ENCODE assay signal across 9 cellular contexts in genomic region chr10:97321032-97321806, GRCh38. TPM values are rescaled to one million over a fixed set of nuclear protein-coding genes. Genes with fewer than 3 reads are reported as not detected.
DNase-seq lines count a peak whose midpoint lies in the region; ATAC-seq and TF ChIP-seq lines count a peak whose summit lies in the region.
"Had no signal": no experiment of that assay in that cellular context is flagged by ENCODE, and none has a peak within 500 bp of the region (broad histone marks: within the 10 kb centered on the region; RNA-seq: fewer than 3 reads in every experiment).

No MANE protein-coding gene starts in this region.

- TF ChIP-seq CTCF in SU-DHL-6 (IDR thresholded peaks at IDR 0.05; ENCODE audit: insufficient read depth, low read length, poor library complexity, severe bottlenecking): no peak
- TF ChIP-seq CTCF in esophagus muscularis mucosa (IDR thresholded peaks at IDR 0.05): no peak
- TF ChIP-seq CTCF in natural killer cell (IDR thresholded peaks at IDR 0.05): no peak
- TF ChIP-seq CTCF in GM13976 (IDR thresholded peaks at IDR 0.05; ENCODE audit: borderline replicate concordance, control extremely low read depth, extremely low read depth, insufficient read depth, missing control alignments): no peak

- H3K36me3 ChIP-seq in SU-DHL-6 (ENCODE audit: low read length) (no peaks in the 10 kb centered on the region), esophagus muscularis mucosa (no peaks in the 10 kb centered on the region)

- no peak for TF ChIP-seq POLR2A in esophagus muscularis mucosa (IDR thresholded peaks at IDR 0.05; ENCODE audit: low read depth)

- peaks cover 22 to 38% (median 25%) of the 10 kb centered on the region in 4 donors for H3K4me1 ChIP-seq in esophagus muscularis mucosa

- WGBS in esophagus muscularis mucosa: 43% methylated on average over 22 of the region's 38 CpGs

- H3K9ac ChIP-seq in SU-DHL-6 (ENCODE audit: low read length): no peak overlapping the region

- peak overlapping the region; percentile 88 to 92 for H3K27ac Mint-ChIP-seq in natural killer cell

- no peaks in the 10 kb centered on the region for H3K79me2 ChIP-seq in SU-DHL-6 (ENCODE audit: insufficient read depth, low read length)

- no peaks in the 10 kb centered on the region for H3K9me3 Mint-ChIP-seq in natural killer cell

- no peaks in the 10 kb centered on the region for H3K9me3 ChIP-seq in SU-DHL-6 (ENCODE audit: insufficient read depth, low read length)
- no peaks in the 10 kb centered on the region for H3K9me3 ChIP-seq in esophagus muscularis mucosa

- H3K36me3 Mint-ChIP-seq in natural killer cell: no peaks in the 10 kb centered on the region

- TF ChIP-seq EP300 in esophagus muscularis mucosa (IDR thresholded peaks at IDR 0.05): no peak

- H3K4me1 Mint-ChIP-seq in natural killer cell: peaks cover 33 to 37% of the 10 kb centered on the region in 2 donors

- no peaks in the 10 kb centered on the region for H3K9me2 ChIP-seq in SU-DHL-6 (replicated peaks; ENCODE audit: insufficient read depth, low read length)

- no peaks in the 10 kb centered on the region for H4K20me1 ChIP-seq in SU-DHL-6 (ENCODE audit: low read depth, low read length)

- intact Hi-C loops in esophagus muscularis mucosa (cut with DNase I) (no loop called here), natural killer cell (cut with micrococcal nuclease) (no loop called here)

- H3K27me3 ChIP-seq in SU-DHL-6 (ENCODE audit: low read length) (no peaks in the 10 kb centered on the region), esophagus muscularis mucosa (no peaks in the 10 kb centered on the region)

- H3K27ac ChIP-seq in SU-DHL-6 (ENCODE audit: low read depth, low read length) (no peak overlapping the region), esophagus muscularis mucosa (replicated peaks in 1 of 4) (peak overlapping the region in 3 of 4 donors; percentile 93 to 96 (median 95))
- H3K27ac ChIP-seq: 22Rv1 had no signal

- H3K4me3 Mint-ChIP-seq in natural killer cell: peak overlapping the region; percentile 93

- in situ Hi-C loops in GM13976 (cut with MboI; ENCODE audit: low sequenced_read_pairs, unreplicated experiment): no loop called here

- H3F3A ChIP-seq in SU-DHL-6 (ENCODE audit: insufficient read depth): 0 out of 2 replicates have a peak, but pooled peaks cover 2% of the 10 kb centered on the region

- H3K27me3 Mint-ChIP-seq in natural killer cell (ENCODE audit: low read depth in 2 of 2): no peaks in the 10 kb centered on the region

- ATAC-seq in natural killer cell (no peak), esophagus mucosa (no peak)

- no peak overlapping the region for H2AFZ ChIP-seq in SU-DHL-6 (ENCODE audit: low read depth, low read length, severe bottlenecking)

- DNase-seq in DMS 273 (lab: John Stamatoyannopoulos, UW; ENCODE audit: unreplicated experiment): peak; percentile 61
- DNase-seq in DMS 273 treated with DMSO at 0.1 percent for 48 hours (lab: John Stamatoyannopoulos, UW): no peak
- no peak for DNase-seq in esophagus muscularis mucosa (ENCODE audit: extremely low spot score)
- peak; percentile 21 for DNase-seq in natural killer cell
- DNase-seq in GM13976 (ENCODE audit: low spot score): no peak
- DNase-seq in T-helper 9 cell: no peak

- H3K4me2 ChIP-seq in SU-DHL-6 (ENCODE audit: low read depth, low read length, poor library complexity, severe bottlenecking): peak overlapping the region; percentile 79

- H3K4me3 ChIP-seq in SU-DHL-6 (ENCODE audit: insufficient read depth, low read length, poor library complexity, severe bottlenecking) (no peak overlapping the region), esophagus muscularis mucosa (peak overlapping the region; percentile 87 to 97 (median 94))

RNA-seq across cellular contexts. Expression of gene FRAT1, which starts 2.1 kb away (rescaled TPM):
- total RNA-seq in esophagus muscularis mucosa (10 to 100 TPM in 1 of 4 donors, 1 to 10 TPM in 3; 6.1 to 10.3 (median 9.0) TPM), natural killer cell (10 to 100 TPM; 26.0 to 45.0 (median 32.1) TPM), esophagus mucosa (1.6 TPM)

RNA-seq across cellular contexts. Expression of gene FRAT2, which starts 13.3 kb away (rescaled TPM):
- total RNA-seq in esophagus muscularis mucosa (10 to 100 TPM; 18.7 to 27.8 (median 19.6) TPM), natural killer cell (10 to 100 TPM; 18.7 to 23.4 (median 22.2) TPM), esophagus mucosa (8.4 TPM)

RNA-seq across cellular contexts. Expression of gene ARHGAP19, which starts 28.8 kb away (rescaled TPM):
- total RNA-seq in esophagus muscularis mucosa: 1 to 10 TPM; 3.5 to 5.4 (median 4.6) TPM
- 10 to 100 TPM; 22.6 to 23.3 (median 22.7) TPM for total RNA-seq in natural killer cell
- total RNA-seq in esophagus mucosa: 10.1 TPM

Comparison
In these comparisons a context has a peak if more than half of its experiments do, and no peak if none do; other contexts are left out.
1. DNase-seq: peak in DMS 273 (single experiment) and natural killer cell (single experiment); none in DMS 273 treated with DMSO at 0.1 percent for 48 hours (single experiment), esophagus muscularis mucosa (single experiment), GM13976 (single experiment) and T-helper 9 cell (single experiment).